8 cellular contexts compared by ENCODE assay signal in the genomic region with DNA sequence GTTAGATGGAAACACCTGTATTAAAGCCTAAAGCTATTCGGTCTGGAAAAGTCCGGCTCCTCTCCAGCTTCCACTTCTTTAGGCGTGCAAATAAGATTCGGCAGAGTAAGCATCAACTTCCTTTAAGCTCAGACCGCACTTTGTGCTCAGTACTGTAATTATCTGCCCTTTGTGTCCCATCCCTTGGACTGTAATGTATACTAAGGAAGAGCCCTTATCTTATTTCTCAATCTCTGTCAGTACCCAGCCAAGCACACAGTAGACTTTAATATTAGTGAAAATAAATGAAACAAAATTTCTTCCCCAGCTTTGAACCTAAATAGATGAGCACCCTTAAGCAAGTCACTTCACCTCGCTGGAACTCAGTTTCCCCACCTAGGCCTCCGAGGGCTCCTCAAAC. TPM values are rescaled to one million over a fixed set of nuclear protein-coding genes. Genes with fewer than 3 reads are reported as not detected.
DNase-seq lines count a peak whose midpoint lies in the region; ATAC-seq and TF ChIP-seq lines count a peak whose summit lies in the region.

No MANE protein-coding gene starts in this region.

- BruUV-seq in Caco-2 (replicated peaks; lab: Mats Ljungman, UMichigan) = no TSS peak

- POLR2A ChIA-PET in Caco-2 (lab: Charles Lee) = interaction anchor here (0.8 to 2.4 kb wide), 4 partner anchors 27 to 146 kb away, joined by 3 to 9 read pairs (median 6); partner anchors contain the start of genes ACO1, SMIM27 and TOPORS

- TF ChIP-seq POLR2A in upper lobe of left lung (IDR thresholded peaks at IDR 0.05) = no peak

- CTCF ChIA-PET in Caco-2 (lab: Charles Lee) = interaction anchor here (0.7 to 3.8 kb wide), 12 partner anchors 17 to 147 kb away, joined by 3 to 115 read pairs (median 8); partner anchors contain the start of genes ACO1 and NDUFB6

- H3K4me3 ChIP-seq in Caco-2 (ENCODE audit: low read depth, low read length) = peak overlapping the region; percentile 52
- H3K4me3 ChIP-seq in upper lobe of left lung = peak overlapping the region; percentile 47 to 85 (median 64)

- H3K4me1 Mint-ChIP-seq in Caco-2 (ENCODE audit: low read depth, unreplicated experiment) = peaks cover 28% of the 10 kb centered on the region

- no peaks in the 10 kb centered on the region for H3K27me3 Mint-ChIP-seq in Caco-2 (ENCODE audit: insufficient read depth, unreplicated experiment)

- intact Hi-C loops in Caco-2 (cut with micrococcal nuclease; ENCODE audit: unreplicated experiment) = loop anchor here (5.0 kb wide), 1 partner anchor 33 kb away; no protein-coding TSS in a partner anchor

- H3K36me3 ChIP-seq in Caco-2 (ENCODE audit: control insufficient read depth, insufficient read depth, low read length) (no peaks in the 10 kb centered on the region), upper lobe of left lung (no peaks in the 10 kb centered on the region)

- TF ChIP-seq CTCF in Caco-2 (IDR thresholded peaks at IDR 0.05; ENCODE audit: insufficient read depth in 1 of 2, low read depth in 1 of 2, low read length in 1 of 2, severe bottlenecking in 1 of 2, unreplicated experiment in 1 of 2) (no peak), upper lobe of left lung (IDR thresholded peaks at IDR 0.05) (no peak)

- H3K27ac ChIP-seq in cingulate gyrus (ENCODE audit: low read depth, low read length) (peak overlapping the region; percentile 82), upper lobe of left lung (peak overlapping the region; percentile 86 to 90 (median 89))

- ATAC-seq in GM21723 (IDR thresholded peaks at IDR 0.05; ENCODE audit: unreplicated experiment) = peak; percentile 23
- ATAC-seq in upper lobe of left lung (ENCODE audit: low FRiP score in 2 of 2) = peak; percentile 49 to 52

- no peak for TF ChIP-seq EP300 in upper lobe of left lung (IDR thresholded peaks at IDR 0.05)

- H3K27me3 ChIP-seq in Caco-2 (replicated peaks; ENCODE audit: control insufficient read depth, insufficient read depth, low read length) = no peaks in the 10 kb centered on the region
- no peaks in the 10 kb centered on the region for H3K27me3 ChIP-seq in upper lobe of left lung

- peaks cover 15% of the 10 kb centered on the region for H3K36me3 Mint-ChIP-seq in Caco-2 (ENCODE audit: insufficient read depth, unreplicated experiment)

- H3K4me3 Mint-ChIP-seq in Caco-2 (ENCODE audit: unreplicated experiment) = peak overlapping the region; percentile 73

- DNase-seq in Caco-2 (no peak), NOMO-1 (lab: John Stamatoyannopoulos, UW; ENCODE audit: unreplicated experiment in 2 of 2) (peak; percentile 25 to 52), lung microvascular endothelial cell (ENCODE audit: low read depth in 2 of 2) (peak; percentile 12 to 40), upper lobe of left lung (peak in 1 of 2 donors; percentile 32), ecto neural progenitor cell (ENCODE audit: low spot score) (no peak), NCI-H1436 treated with DMSO at 0.1 percent for 48 hours (lab: John Stamatoyannopoulos, UW) (no peak)

- peak overlapping the region; percentile 59 for H3K27ac Mint-ChIP-seq in Caco-2 (ENCODE audit: unreplicated experiment)

- no peaks in the 10 kb centered on the region; the same call in 1 of the 2 replicates for H3K9me3 ChIP-seq in Caco-2
- no peaks in the 10 kb centered on the region for H3K9me3 ChIP-seq in upper lobe of left lung

- H3K9me3 Mint-ChIP-seq in Caco-2 (ENCODE audit: unreplicated experiment) = no peaks in the 10 kb centered on the region

- H3K4me1 ChIP-seq in Caco-2 = peaks cover 19% of the 10 kb centered on the region
- H3K4me1 ChIP-seq in upper lobe of left lung = peaks cover 18 to 33% (median 24%) of the 10 kb centered on the region in 4 donors

- 1 to 3% methylated on average over 7 of the region's 7 CpGs for WGBS in upper lobe of left lung, 2 donors

RNA-seq across cellular contexts. Expression of gene RIGI, which starts 0.5 kb away (rescaled TPM):
- 7.9 and 8.0 TPM in 2 replicates for total RNA-seq in Caco-2 (2022)
- total RNA-seq in lung microvascular endothelial cell = 11.1 and 12.6 TPM in 2 replicates
- 10 to 100 TPM in 5 of 6 donors, 1 to 10 TPM in 1; 7.8 to 24.1 (median 15.3) TPM for total RNA-seq in upper lobe of left lung

RNA-seq across cellular contexts. Expression of gene SMIM27, which starts 26.6 kb away (rescaled TPM):
- 5.3 and 5.9 TPM in 2 replicates for total RNA-seq in Caco-2 (2022)
- 3.9 and 6.2 TPM in 2 replicates for total RNA-seq in lung microvascular endothelial cell
- total RNA-seq in upper lobe of left lung = 10 to 100 TPM in 1 of 6 donors, 1 to 10 TPM in 5; 2.1 to 14.4 (median 5.5) TPM

RNA-seq across cellular contexts. Expression of gene TOPORS, which starts 26.9 kb away (rescaled TPM):
- total RNA-seq in Caco-2 (2022) (13.9 and 14.6 TPM in 2 replicates), lung microvascular endothelial cell (21.1 and 30.6 TPM in 2 replicates), upper lobe of left lung (10 to 100 TPM; 11.2 to 25.7 (median 14.2) TPM)

RNA-seq across cellular contexts. Expression of gene NDUFB6, which starts 47.5 kb away (rescaled TPM):
- total RNA-seq in Caco-2 (2022) (71.9 and 74.6 TPM in 2 replicates), lung microvascular endothelial cell (33.3 and 34.1 TPM in 2 replicates), upper lobe of left lung (10 to 100 TPM in 5 of 6 donors, 1 to 10 TPM in 1; 3.1 to 46.9 (median 25.9) TPM)

Comparison
In these comparisons a context has a peak if more than half of its experiments do, and no peak if none do; other contexts are left out.
1. DNase-seq: peak in NOMO-1 (2 of 2) and lung microvascular endothelial cell (2 of 2); none in Caco-2 (0 of 2), ecto neural progenitor cell (single experiment) and NCI-H1436 treated with DMSO at 0.1 percent for 48 hours (single experiment).